Comparison of ENCODE assay signal across 21 cellular contexts in genomic region chr10:4755286-4756009, GRCh38.
"Had no signal": no experiment of that assay in that cellular context is flagged by ENCODE, and none has a peak within 500 bp of the region (broad histone marks: within the 10 kb centered on the region; RNA-seq: fewer than 3 reads in every experiment).

No MANE protein-coding gene starts in this region.

- DNase-seq: activated CD4-positive, alpha-beta T cell treated with anti-CD3 and anti-CD28 coated beads for 1 hour; activated CD4-positive, alpha-beta T cell treated with anti-CD3 and anti-CD28 coated beads, Interleukin-2, amount 50 U/mL, for 1 hour; activated CD8-positive, alpha-beta T cell treated with anti-CD3 and anti-CD28 coated beads, Interleukin-2, amount 10 ng/mL, durations not matched to agents 7 days and 5 days; activated gamma-delta T cell; activated naive CD4-positive, alpha-beta T cell treated with anti-CD3 and anti-CD28 coated beads, Interleukin-2, amount 50 U/mL, for 16 hours; brain microvascular endothelial cell; effector memory CD4-positive, alpha-beta T cell; head of caudate nucleus; hypothalamus; lower lobe of right lung; naive thymus-derived CD8-positive, alpha-beta T cell; stimulated activated CD4-positive, alpha-beta T cell treated with anti-CD3 and anti-CD28 coated beads, Interleukin-2, amount 100 ng/mL, for 48 hours; stimulated activated CD8-positive, alpha-beta memory T cell treated with anti-CD3 and anti-CD28 coated beads, Interleukin-4, amount 100 ng/mL, for 48 hours; stimulated activated naive B cell treated with anti-CD40 and anti-IgM and Interleukin-4, amounts not matched to agents 10 μg/mL and 1 μg/mL and 100 μg/mL, for 72 hours; T-helper 1 cell; testis had no signal

- ATAC-seq: activated CD8-positive, alpha-beta T cell treated with anti-CD3 and anti-CD28 coated beads, Interleukin-2, amount 10 ng/mL, durations not matched to agents 7 days and 5 days; esophagus mucosa; gastroesophageal sphincter; lower lobe of right lung; naive thymus-derived CD8-positive, alpha-beta T cell; sciatic nerve; stimulated activated naive B cell treated with anti-CD40 and anti-IgM and Interleukin-4, amounts not matched to agents 10 μg/mL and 1 μg/mL and 100 μg/mL, for 72 hours had no signal

- H3K4me1 ChIP-seq: ascending aorta, gastroesophageal sphincter, lower lobe of right lung, testis had no signal

- H3K9me3 ChIP-seq: ascending aorta, gastroesophageal sphincter, lower lobe of right lung, neutrophil, testis had no signal

- H3K36me3 ChIP-seq: ascending aorta, brain microvascular endothelial cell, gastroesophageal sphincter, lower lobe of right lung, neutrophil had no signal

- H3K27me3 ChIP-seq: ascending aorta, brain microvascular endothelial cell, gastroesophageal sphincter, neutrophil, testis had no signal

- H3K27ac ChIP-seq: ascending aorta, brain microvascular endothelial cell, gastroesophageal sphincter, lower lobe of right lung, neutrophil, testis had no signal

- H3K4me3 ChIP-seq: ascending aorta, gastroesophageal sphincter, lower lobe of right lung, testis had no signal
